Comparison of ENCODE assay signal across 33 cellular contexts in the genomic region with DNA sequence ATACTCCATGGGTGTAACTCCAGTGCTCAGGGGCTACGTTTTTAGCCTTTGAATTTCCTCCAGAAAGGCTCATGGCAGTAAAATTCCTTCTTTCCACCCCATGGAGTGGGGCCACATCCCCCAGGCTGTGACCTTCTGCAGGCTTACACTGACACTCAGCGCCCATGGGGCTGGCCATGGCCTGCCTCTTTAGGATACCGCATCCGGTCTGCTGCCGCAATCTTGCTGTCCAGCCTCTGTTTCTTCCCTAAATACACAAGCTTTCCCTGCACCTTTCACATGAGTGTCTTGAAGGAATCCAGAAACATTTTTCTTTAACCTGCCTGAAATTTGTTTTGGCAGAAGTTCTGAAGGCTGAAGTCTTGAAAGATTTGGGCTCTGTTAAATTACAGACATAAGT.
"Had no signal": no experiment of that assay in that cellular context is flagged by ENCODE, and none has a peak within 500 bp of the region (broad histone marks: within the 10 kb centered on the region; RNA-seq: fewer than 3 reads in every experiment).

No MANE protein-coding gene starts in this region.

- H3K4me3 Mint-ChIP-seq: activated B cell treated with CpG ODN at 0.5 μM for 24 hours; activated CD8-positive, alpha-beta T cell treated with anti-CD3 and anti-CD28 coated beads for 36 hours; activated naive CD8-positive, alpha-beta T cell; activated T-cell treated with anti-CD3 and anti-CD28 coated beads, Interleukin-2, amount 50 U/mL, for 4 hours; activated T-helper 17 cell treated with anti-CD3 and anti-CD28 coated beads, Interleukin-2, amount 50 U/mL, for 72 hours; central memory CD8-positive, alpha-beta T cell; dendritic cell treated with granulocyte-macrophage colony-stimulating factor and Interleukin-4, amounts not matched to agents 40 ng/mL and 50 ng/mL, for 4 days; endodermal cell; T-helper 17 cell; T-helper 2 cell treated with Interferon-gamma antibody and Interleukin-4, amounts not matched to agents 5 μg/mL and 100 μg/mL, for 36 hours had no signal

- H3K4me1 ChIP-seq: gastrocnemius medialis, heart left ventricle had no signal

- H3K27me3 Mint-ChIP-seq: activated B cell treated with CpG ODN at 0.5 μM for 24 hours; dendritic cell treated with granulocyte-macrophage colony-stimulating factor and Interleukin-4, amounts not matched to agents 40 ng/mL and 50 ng/mL, for 4 days had no signal

- H3K4me3 ChIP-seq: coronary artery, dorsolateral prefrontal cortex, gastrocnemius medialis, heart left ventricle had no signal

- H3K27me3 ChIP-seq: brain microvascular endothelial cell, gastrocnemius medialis, heart left ventricle had no signal

- H3K27ac Mint-ChIP-seq: activated B cell treated with CpG ODN at 0.5 μM for 24 hours; activated CD8-positive, alpha-beta T cell treated with anti-CD3 and anti-CD28 coated beads for 36 hours; activated naive CD8-positive, alpha-beta T cell; activated T-helper 17 cell treated with anti-CD3 and anti-CD28 coated beads, Interleukin-2, amount 50 U/mL, for 72 hours; dendritic cell treated with granulocyte-macrophage colony-stimulating factor and Interleukin-4, amounts not matched to agents 40 ng/mL and 50 ng/mL, for 4 days; endodermal cell; T-helper 17 cell; T-helper 2 cell treated with Interferon-gamma antibody and Interleukin-4, amounts not matched to agents 5 μg/mL and 100 μg/mL, for 36 hours had no signal

- H3K36me3 Mint-ChIP-seq: activated naive CD8-positive, alpha-beta T cell had no signal

- H3K4me1 Mint-ChIP-seq: activated B cell treated with CpG ODN at 0.5 μM for 24 hours; activated T-helper 17 cell treated with anti-CD3 and anti-CD28 coated beads, Interleukin-2, amount 50 U/mL, for 72 hours; central memory CD8-positive, alpha-beta T cell; T-helper 17 cell had no signal

- H3K9me3 Mint-ChIP-seq: activated B cell treated with CpG ODN at 0.5 μM for 24 hours; activated CD8-positive, alpha-beta T cell treated with anti-CD3 and anti-CD28 coated beads for 36 hours; activated T-cell treated with anti-CD3 and anti-CD28 coated beads, Interleukin-2, amount 50 U/mL, for 4 hours; activated T-helper 17 cell treated with anti-CD3 and anti-CD28 coated beads, Interleukin-2, amount 50 U/mL, for 72 hours; central memory CD8-positive, alpha-beta T cell; dendritic cell treated with granulocyte-macrophage colony-stimulating factor and Interleukin-4, amounts not matched to agents 40 ng/mL and 50 ng/mL, for 4 days; endodermal cell; T-helper 2 cell treated with Interferon-gamma antibody and Interleukin-4, amounts not matched to agents 5 μg/mL and 100 μg/mL, for 36 hours had no signal

- DNase-seq: activated B cell treated with CpG ODN at 0.5 μM for 24 hours; activated CD4-positive, alpha-beta T cell treated with anti-CD3 and anti-CD28 coated beads for 48 hours; activated CD4-positive, alpha-beta T cell treated with anti-CD3 and anti-CD28 coated beads, Interleukin-2, amount 50 U/mL, for 1 hour; activated CD4-positive, alpha-beta T cell treated with anti-CD3 and anti-CD28 coated beads, Interleukin-2, amount 50 U/mL, for 48 hours; activated CD8-positive, alpha-beta memory T cell treated with anti-CD3 and anti-CD28 coated beads for 24 hours; activated CD8-positive, alpha-beta T cell treated with anti-CD3 and anti-CD28 coated beads for 36 hours; activated effector memory CD4-positive, alpha-beta T cell treated with Interleukin-2 at 50 U/mL for 16 hours; activated gamma-delta T cell treated with Interleukin-2 at 50 U/mL for 16 hours; activated naive CD4-positive, alpha-beta T cell treated with anti-CD3 and anti-CD28 coated beads, Interleukin-2, amount 50 U/mL, for 16 hours; activated naive CD4-positive, alpha-beta T cell treated with Interleukin-2 at 50 U/mL for 16 hours; activated T-cell treated with anti-CD3 and anti-CD28 coated beads, Interleukin-2, amount 50 U/mL, for 4 hours; amniotic stem cell; anterior cingulate cortex; brain microvascular endothelial cell; dorsolateral prefrontal cortex; effector memory CD4-positive, alpha-beta T cell; endodermal cell; foreskin fibroblast; gastrocnemius medialis; glutamatergic neuron; heart left ventricle; T-helper 1 cell; T-helper 17 cell; T1000; WERI-Rb-1 had no signal

- H3K36me3 ChIP-seq: brain microvascular endothelial cell, gastrocnemius medialis, heart left ventricle, WERI-Rb-1 had no signal

- H3K9me3 ChIP-seq: gastrocnemius medialis, heart left ventricle had no signal

- ATAC-seq: activated CD4-positive, CD25-positive, alpha-beta regulatory T cell treated with anti-CD3 and anti-CD28 coated beads, Interleukin-2, amount 50 U/mL, for 24 hours; activated CD8-positive, alpha-beta T cell treated with anti-CD3 and anti-CD28 coated beads for 36 hours; activated T-cell treated with anti-CD3 and anti-CD28 coated beads, Interleukin-2, amount 50 U/mL, for 4 hours; activated T-helper 17 cell treated with anti-CD3 and anti-CD28 coated beads, Interleukin-2, amount 50 U/mL, for 72 hours; esophagus mucosa; gastrocnemius medialis; heart left ventricle; T-helper 17 cell had no signal

- H3K27ac ChIP-seq: brain microvascular endothelial cell, coronary artery, dorsolateral prefrontal cortex, gastrocnemius medialis, heart left ventricle, WERI-Rb-1 had no signal
